9 cellular contexts compared by ENCODE assay signal in genomic region chr11:12889243-12889642, GRCh38.
DNase-seq lines count a peak whose midpoint lies in the region; ATAC-seq and FAIRE-seq lines count a peak whose summit lies in the region.
"Had no signal": no experiment of that assay in that cellular context is flagged by ENCODE, and none has a peak within 500 bp of the region (broad histone marks: within the 10 kb centered on the region; RNA-seq: fewer than 3 reads in every experiment).

No MANE protein-coding gene starts in this region.

- no peak overlapping the region for H2BK120ac ChIP-seq in trophoblast cell (ENCODE audit: insufficient read depth, low read length, poor library complexity)

- H4K91ac ChIP-seq in trophoblast cell (ENCODE audit: low read depth, low read length) = peak overlapping the region; percentile 20

- H2BK12ac ChIP-seq in trophoblast cell (ENCODE audit: low read length) = peak overlapping the region; percentile 52

- H4K12ac ChIP-seq in trophoblast cell (ENCODE audit: low read depth, low read length) = no peak overlapping the region

- peak overlapping the region; percentile 49 for H3K4ac ChIP-seq in trophoblast cell (ENCODE audit: low read depth, low read length)

- peak overlapping the region; percentile 19 for H3K27ac ChIP-seq in trophoblast cell (ENCODE audit: low read depth, low read length)
- H3K27ac ChIP-seq: epithelial cell of prostate had no signal

- peaks cover 21 to 34% of the 10 kb centered on the region in 2 experiments for H3K36me3 ChIP-seq in trophoblast cell (ENCODE audit: control insufficient read depth in 1 of 2, insufficient read depth in 2 of 2, low read length in 2 of 2)

- peak overlapping the region; percentile 23 for H4K8ac ChIP-seq in trophoblast cell (ENCODE audit: low read depth, low read length)

- WGBS in trophoblast cell (ENCODE audit: extremely low coverage, insufficient coverage, insufficient read length) = no CpG with 5 or more reads among the region's 5 CpGs

- no peak overlapping the region for H3K9ac ChIP-seq in trophoblast cell (ENCODE audit: low read length)

- no peaks in the 10 kb centered on the region for H3K79me2 ChIP-seq in trophoblast cell (ENCODE audit: control insufficient read depth, insufficient read depth, low read length, poor library complexity)

- H2BK5ac ChIP-seq in trophoblast cell (ENCODE audit: low read depth, low read length, poor library complexity) = no peak overlapping the region

- H3K27me3 ChIP-seq in trophoblast cell (ENCODE audit: insufficient read depth, low read length) = no peaks in the 10 kb centered on the region

- H3K14ac ChIP-seq in trophoblast cell (ENCODE audit: low read length) = peak overlapping the region; percentile 45

- no peaks in the 10 kb centered on the region for H3K9me3 ChIP-seq in trophoblast cell (ENCODE audit: insufficient read depth, low read depth, low read length)

- no peak overlapping the region for H3K4me2 ChIP-seq in trophoblast cell (ENCODE audit: low read length)

- no peak for ATAC-seq in GM21576 (IDR thresholded peaks at IDR 0.05; ENCODE audit: unreplicated experiment)
- ATAC-seq in GM18520 (IDR thresholded peaks at IDR 0.05; ENCODE audit: unreplicated experiment) = no peak
- ATAC-seq in GM19452 (IDR thresholded peaks at IDR 0.05; ENCODE audit: unreplicated experiment) = no peak

- H3K4me1 ChIP-seq in trophoblast cell (ENCODE audit: control insufficient read depth in 1 of 2, insufficient read depth in 2 of 2, low read length in 2 of 2) = peaks cover 8 to 19% of the 10 kb centered on the region in 2 experiments

- no peak overlapping the region for H3K23ac ChIP-seq in trophoblast cell (ENCODE audit: low read length)

- H3K18ac ChIP-seq in trophoblast cell (ENCODE audit: low read length) = peak overlapping the region; percentile 83

- DNase-seq in AML-193 (lab: John Stamatoyannopoulos, UW) = peak; percentile 49 to 53
- DNase-seq in RCC 7860 (ENCODE audit: low spot score) = peak; percentile 23
- DNase-seq in fibroblast of the conjunctiva (ENCODE audit: low read depth) = peak; percentile 43
- DNase-seq in trophoblast cell = no peak
- no peak for DNase-seq in DMS153 treated with DMSO at 0.1 percent for 48 hours (lab: John Stamatoyannopoulos, UW; ENCODE audit: unreplicated experiment)

- H2AFZ ChIP-seq in trophoblast cell (ENCODE audit: insufficient read depth, low read length, poor library complexity) = no peak overlapping the region

- H2AK5ac ChIP-seq in trophoblast cell (ENCODE audit: low read length) = no peak overlapping the region

- peaks cover 5% of the 10 kb centered on the region for H3K79me1 ChIP-seq in trophoblast cell (ENCODE audit: low read length)

- H3K4me3 ChIP-seq in trophoblast cell (ENCODE audit: low read depth, low read length) = no peak overlapping the region

- FAIRE-seq in RCC 7860 (lab: Jason Lieb, UNC) = no peak

Comparison
In these comparisons a context has a peak if more than half of its experiments do, and no peak if none do; other contexts are left out.
1. DNase-seq: peak in AML-193 (2 of 2), RCC 7860 (single experiment) and fibroblast of the conjunctiva (single experiment); none in trophoblast cell (0 of 2) and DMS153 treated with DMSO at 0.1 percent for 48 hours (single experiment).